In genomic region chr1:153100241-153100640, GRCh38 we compare ENCODE assay signal across 18 cellular contexts. TPM values are rescaled to one million over a fixed set of nuclear protein-coding genes. Genes with fewer than 3 reads are reported as not detected.
DNase-seq lines count a peak whose midpoint lies in the region; ATAC-seq and TF ChIP-seq lines count a peak whose summit lies in the region.
"Had no signal": no experiment of that assay in that cellular context is flagged by ENCODE, and none has a peak within 500 bp of the region (broad histone marks: within the 10 kb centered on the region; RNA-seq: fewer than 3 reads in every experiment).

No MANE protein-coding gene starts in this region.

- WGBS in GM23248 (ENCODE audit: low coverage in 1 of 2, low lambda C conversion rate in 2 of 2, missing lambda C conversion rate in 2 of 2), 2 experiments: 27 to 33% methylated on average over 5 of the region's 5 CpGs
- WGBS in heart right ventricle, 2 donors: 88 to 91% methylated on average over 5 of the region's 5 CpGs

- H4K20me1 ChIP-seq in GM23248 (ENCODE audit: insufficient read depth) (no peaks in the 10 kb centered on the region), PC-3 (ENCODE audit: low read length) (no peaks in the 10 kb centered on the region)

- in situ Hi-C loops in GM23248 (cut with MboI): no loop called here
- in situ Hi-C loops in brain microvascular endothelial cell (cut with HindIII; ENCODE audit: low pct_ligation_motif_present, low sequenced_read_pairs): no loop called here

- ATAC-seq in PC-3 (peak; percentile 94), GM21515 (IDR thresholded peaks at IDR 0.05; ENCODE audit: unreplicated experiment) (no peak), heart right ventricle (no peak)
- ATAC-seq: activated CD4-positive, CD25-positive, alpha-beta regulatory T cell treated with anti-CD3 and anti-CD28 coated beads, Interleukin-2, amount 50 U/mL, for 24 hours; activated CD8-positive, alpha-beta memory T cell treated with anti-CD3 and anti-CD28 coated beads, Interleukin-2, amount 10 ng/mL, durations not matched to agents 7 days and 5 days had no signal

- no peaks in the 10 kb centered on the region for H3K79me2 ChIP-seq in GM23248 (ENCODE audit: insufficient read depth)
- no peaks in the 10 kb centered on the region for H3K79me2 ChIP-seq in PC-3 (ENCODE audit: low read length)

- H3K4me3 ChIP-seq in GM23248: no peak overlapping the region
- H3K4me3 ChIP-seq in PC-3 (ENCODE audit: low read length): 0 out of 2 replicates have a peak overlapping the region, but pooled peaks have one; percentile 10
- H3K4me3 ChIP-seq in brain microvascular endothelial cell (ENCODE audit: low read depth, low read length): no peak overlapping the region
- H3K4me3 ChIP-seq in tibial artery: no peak overlapping the region
- no peak overlapping the region for H3K4me3 ChIP-seq in heart right ventricle
- H3K4me3 ChIP-seq: colonic mucosa, HAP-1 had no signal

- POLR2A ChIA-PET in PC-3 (lab: Charles Lee; ENCODE audit: unreplicated experiment): no interaction called here

- no peak overlapping the region for H2AFZ ChIP-seq in GM23248
- 0 out of 2 replicates have a peak overlapping the region, but pooled peaks have one; percentile 16 for H2AFZ ChIP-seq in PC-3 (ENCODE audit: low read length)

- DNase-seq in GM23248 (peak; percentile 73), PC-3 (peak; percentile 97), brain microvascular endothelial cell (peak; percentile 0), renal cortical epithelial cell (ENCODE audit: low read depth) (peak; percentile 66), tibial artery (no peak), heart right ventricle (no peak), NK-92 (lab: John Stamatoyannopoulos, UW; ENCODE audit: unreplicated experiment) (no peak)
- DNase-seq: activated CD8-positive, alpha-beta memory T cell treated with anti-CD3 and anti-CD28 coated beads, Interleukin-2, amount 10 ng/mL, durations not matched to agents 7 days and 5 days; activated gamma-delta T cell; AML-193; colonic mucosa; glutamatergic neuron; NCI-H82 had no signal

- H3K9me2 ChIP-seq in GM23248 (ENCODE audit: insufficient read depth) (no peaks in the 10 kb centered on the region), PC-3 (replicated peaks; ENCODE audit: low read length) (no peaks in the 10 kb centered on the region)

- H3K4me2 ChIP-seq in GM23248 (ENCODE audit: unreplicated experiment) (no peak overlapping the region), PC-3 (ENCODE audit: low read length) (peak overlapping the region; percentile 63)

- CTCF ChIA-PET in PC-3 (lab: Charles Lee): no interaction called here

- H3K4me1 ChIP-seq in GM23248 (ENCODE audit: insufficient read depth) (0 out of 2 replicates have a peak, but pooled peaks cover 12% of the 10 kb centered on the region), PC-3 (ENCODE audit: insufficient read depth, low read length) (peaks cover 18% of the 10 kb centered on the region), tibial artery (no peaks in the 10 kb centered on the region), heart right ventricle (no peaks in the 10 kb centered on the region)
- H3K4me1 ChIP-seq: colonic mucosa, HAP-1 had no signal

- no peak overlapping the region for H3K27ac ChIP-seq in GM23248
- peak overlapping the region; percentile 81 for H3K27ac ChIP-seq in PC-3 (ENCODE audit: low read length)
- H3K27ac ChIP-seq in brain microvascular endothelial cell: no peak overlapping the region
- H3K27ac ChIP-seq in tibial artery: no peak overlapping the region
- no peak overlapping the region for H3K27ac ChIP-seq in heart right ventricle
- H3K27ac ChIP-seq: colonic mucosa had no signal

- TF ChIP-seq CTCF in PC-3 (conservative IDR thresholded peaks at IDR 0.05; ENCODE audit: low read depth, low read length) (no peak), brain microvascular endothelial cell (IDR thresholded peaks at IDR 0.05; ENCODE audit: low read depth, low read length, missing control alignments) (no peak), tibial artery (IDR thresholded peaks at IDR 0.05) (no peak), heart right ventricle (IDR thresholded peaks at IDR 0.05) (no peak)

- no TSS peak for BruUV-seq in PC-3 (replicated peaks; lab: Mats Ljungman, UMichigan)

- no peak overlapping the region for H3K9ac ChIP-seq in GM23248
- peak overlapping the region; percentile 30; the same call in 1 of the 2 replicates for H3K9ac ChIP-seq in PC-3 (ENCODE audit: low read length)

- H3K9me3 ChIP-seq in GM23248 (ENCODE audit: low read depth) (no peaks in the 10 kb centered on the region), PC-3 (ENCODE audit: low read length) (no peaks in the 10 kb centered on the region), tibial artery (peaks cover 0 to 4% (median 0%) of the 10 kb centered on the region in 3 donors), heart right ventricle (peaks cover 0 to 8% (median 0%) of the 10 kb centered on the region in 11 donors)
- H3K9me3 ChIP-seq: colonic mucosa, HAP-1 had no signal

- H3K36me3 ChIP-seq in GM23248 (ENCODE audit: low read depth) (no peaks in the 10 kb centered on the region), PC-3 (ENCODE audit: low read depth, low read length) (no peaks in the 10 kb centered on the region), brain microvascular endothelial cell (replicated peaks) (no peaks in the 10 kb centered on the region), tibial artery (no peaks in the 10 kb centered on the region), heart right ventricle (no peaks in the 10 kb centered on the region)
- H3K36me3 ChIP-seq: colonic mucosa, HAP-1 had no signal

- intact Hi-C loops in PC-3 (cut with micrococcal nuclease) (no loop called here), tibial artery (cut with DNase I; ENCODE audit: low total_unique reads) (no loop called here), heart right ventricle (cut with DNase I) (no loop called here)

- H3F3A ChIP-seq in GM23248 (ENCODE audit: insufficient read depth): no peaks in the 10 kb centered on the region
- H3F3A ChIP-seq in PC-3 (ENCODE audit: low read length, unreplicated experiment): no peaks in the 10 kb centered on the region

- H3K27me3 ChIP-seq in GM23248 (replicated peaks; ENCODE audit: insufficient read depth): no peaks in the 10 kb centered on the region; the same call in 1 of the 2 replicates
- no peaks in the 10 kb centered on the region for H3K27me3 ChIP-seq in PC-3 (ENCODE audit: low read length)
- H3K27me3 ChIP-seq in brain microvascular endothelial cell (replicated peaks): no peaks in the 10 kb centered on the region
- H3K27me3 ChIP-seq in tibial artery: no peaks in the 10 kb centered on the region
- no peaks in the 10 kb centered on the region for H3K27me3 ChIP-seq in heart right ventricle
- H3K27me3 ChIP-seq: colonic mucosa had no signal

RNA-seq across cellular contexts. Expression of gene SPRR2E, which starts 5.9 kb away (rescaled TPM):
- total RNA-seq in GM23248 (2014; rRNA removed; shearing (Covaris generic)): not detected in 2 replicates
- polyA plus RNA-seq in GM23248 (2016; fragmentation: Nextera tagmentation; extraction: Ambion mirVana): not detected in 2 replicates
- not detected in 2 replicates for total RNA-seq in PC-3 (2014; rRNA removed)
- total RNA-seq in renal cortical epithelial cell: not detected in 2 replicates
- total RNA-seq in heart right ventricle: not detected
- under 1 TPM in 1 of 2 donors, not detected in 1; 0.22 TPM for polyA plus RNA-seq in heart right ventricle
- total RNA-seq: activated CD8-positive, alpha-beta memory T cell treated with anti-CD3 and anti-CD28 coated beads, Interleukin-2, amount 10 ng/mL, durations not matched to agents 7 days and 5 days; colonic mucosa; epithelial cell of proximal tubule; T-helper 2 cell treated with Interferon-gamma antibody and Interleukin-4, amounts not matched to agents 100 ng/mL and 5 ng/mL, for 36 hours had no signal

RNA-seq across cellular contexts. Expression of gene SPRR2F, which starts 13.1 kb away (rescaled TPM):
- not detected in 2 replicates for total RNA-seq in GM23248 (2014; rRNA removed; shearing (Covaris generic))
- not detected in 2 replicates for polyA plus RNA-seq in GM23248 (2016; fragmentation: Nextera tagmentation; extraction: Ambion mirVana)
- not detected in 2 replicates for total RNA-seq in PC-3 (2014; rRNA removed)
- total RNA-seq in renal cortical epithelial cell: not detected in 2 replicates
- total RNA-seq in heart right ventricle: not detected
- polyA plus RNA-seq in heart right ventricle: not detected
- total RNA-seq: activated CD8-positive, alpha-beta memory T cell treated with anti-CD3 and anti-CD28 coated beads, Interleukin-2, amount 10 ng/mL, durations not matched to agents 7 days and 5 days; colonic mucosa; epithelial cell of proximal tubule; T-helper 2 cell treated with Interferon-gamma antibody and Interleukin-4, amounts not matched to agents 100 ng/mL and 5 ng/mL, for 36 hours had no signal

RNA-seq across cellular contexts. Expression of gene SPRR2B, which starts 28.8 kb away (rescaled TPM):
- not detected in 2 replicates for total RNA-seq in GM23248 (2014; rRNA removed; shearing (Covaris generic))
- polyA plus RNA-seq in GM23248 (2016; fragmentation: Nextera tagmentation; extraction: Ambion mirVana) (not detected in 2 replicates), heart right ventricle (not detected)
- total RNA-seq in PC-3 (2014; rRNA removed) (not detected in 2 replicates), renal cortical epithelial cell (not detected in 2 replicates), heart right ventricle (not detected)
- total RNA-seq: activated CD8-positive, alpha-beta memory T cell treated with anti-CD3 and anti-CD28 coated beads, Interleukin-2, amount 10 ng/mL, durations not matched to agents 7 days and 5 days; colonic mucosa; epithelial cell of proximal tubule; T-helper 2 cell treated with Interferon-gamma antibody and Interleukin-4, amounts not matched to agents 100 ng/mL and 5 ng/mL, for 36 hours had no signal

RNA-seq across cellular contexts. Expression of gene SPRR2A, which starts 42.9 kb away (rescaled TPM):
- not detected in 2 replicates for total RNA-seq in GM23248 (2014; rRNA removed; shearing (Covaris generic))
- not detected in 2 replicates for polyA plus RNA-seq in GM23248 (2016; fragmentation: Nextera tagmentation; extraction: Ambion mirVana)
- not detected in 2 replicates for total RNA-seq in PC-3 (2014; rRNA removed)
- total RNA-seq in renal cortical epithelial cell: not detected in 2 replicates
- total RNA-seq in heart right ventricle: not detected
- under 1 TPM in 1 of 2 donors, not detected in 1; 0.35 TPM for polyA plus RNA-seq in heart right ventricle
- total RNA-seq: activated CD8-positive, alpha-beta memory T cell treated with anti-CD3 and anti-CD28 coated beads, Interleukin-2, amount 10 ng/mL, durations not matched to agents 7 days and 5 days; colonic mucosa; T-helper 2 cell treated with Interferon-gamma antibody and Interleukin-4, amounts not matched to agents 100 ng/mL and 5 ng/mL, for 36 hours had no signal

RNA-seq across cellular contexts. Expression of gene SPRR2G, which starts 50.4 kb away (rescaled TPM):
- not detected in 2 replicates for total RNA-seq in GM23248 (2014; rRNA removed; shearing (Covaris generic))
- not detected in 2 replicates for polyA plus RNA-seq in GM23248 (2016; fragmentation: Nextera tagmentation; extraction: Ambion mirVana)
- not detected in 2 replicates for total RNA-seq in PC-3 (2014; rRNA removed)
- not detected in 2 replicates for total RNA-seq in renal cortical epithelial cell
- total RNA-seq in heart right ventricle: not detected
- not detected for polyA plus RNA-seq in heart right ventricle
- total RNA-seq: activated CD8-positive, alpha-beta memory T cell treated with anti-CD3 and anti-CD28 coated beads, Interleukin-2, amount 10 ng/mL, durations not matched to agents 7 days and 5 days; colonic mucosa; epithelial cell of proximal tubule; T-helper 2 cell treated with Interferon-gamma antibody and Interleukin-4, amounts not matched to agents 100 ng/mL and 5 ng/mL, for 36 hours had no signal

Comparison
In these comparisons a context has a peak if more than half of its experiments do, and no peak if none do; other contexts are left out.
1. DNase-seq: peak in GM23248 (single experiment), PC-3 (single experiment), brain microvascular endothelial cell (single experiment) and renal cortical epithelial cell (single experiment); none in tibial artery (0 of 2), heart right ventricle (0 of 2) and NK-92 (single experiment).